Comparison of ENCODE assay signal across 8 cellular contexts in the genomic region with DNA sequence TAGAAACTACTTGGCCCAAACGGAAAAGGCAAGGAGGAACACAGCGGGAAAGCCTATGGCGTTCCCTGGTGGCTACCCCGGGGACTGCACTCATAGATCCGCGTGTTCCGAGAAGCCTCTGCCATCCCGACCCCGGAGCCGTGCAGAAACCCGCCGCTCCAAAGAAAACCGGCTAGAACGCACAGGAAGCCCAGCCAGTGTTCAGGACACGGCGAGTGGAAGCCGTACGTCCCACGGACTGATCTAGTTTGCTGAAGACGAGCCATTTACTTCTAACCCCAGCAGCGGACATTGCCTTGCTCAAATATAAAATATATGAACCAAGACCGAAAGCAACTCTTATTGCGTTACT.
DNase-seq lines count a peak whose midpoint lies in the region; ATAC-seq, FAIRE-seq and TF ChIP-seq lines count a peak whose summit lies in the region.
"Not testable (repeated sequence)": the region's sequence is repeated elsewhere in the genome, so short reads cannot be mapped to it uniquely, and the experiment has no call there.

No MANE protein-coding gene starts in this region.

- H3K56ac ChIP-seq in mesendoderm (ENCODE audit: low read length): peak overlapping the region; percentile 67

- not testable (repeated sequence) for H3K79me2 ChIP-seq in mesendoderm (ENCODE audit: control insufficient read depth, insufficient read depth, low read length); smooth muscle cell (ENCODE audit: low read depth)

- H3K4me3 ChIP-seq in bronchial epithelial cell (ENCODE audit: low read depth, low read length) (peak overlapping the region; percentile 38), smooth muscle cell (peak overlapping the region; percentile 22), upper lobe of left lung (peak overlapping the region in 3 of 4 donors; percentile 35 to 47 (median 44))
- not testable (repeated sequence) for H3K4me3 ChIP-seq in mesendoderm (ENCODE audit: low read length)

- TF ChIP-seq EP300 in upper lobe of left lung (IDR thresholded peaks at IDR 0.05): not testable (repeated sequence)

- WGBS in mesendoderm (ENCODE audit: extremely low coverage, insufficient coverage, low lambda C conversion rate): no CpG with 5 or more reads among the region's 23 CpGs
- 25% methylated on average over 19 of the region's 23 CpGs for WGBS in smooth muscle cell (ENCODE audit: low lambda C conversion rate)
- 1 to 5% methylated on average over 13 to 17 of the region's 23 CpGs for WGBS in upper lobe of left lung, 2 donors

- not testable (repeated sequence) for H3K23ac ChIP-seq in mesendoderm (ENCODE audit: low read length)

- H3K4ac ChIP-seq in mesendoderm (ENCODE audit: low read depth, low read length): not testable (repeated sequence)

- H3K4me1 ChIP-seq in mesendoderm (ENCODE audit: control insufficient read depth, low read depth, low read length); smooth muscle cell (ENCODE audit: low read depth); upper lobe of left lung: not testable (repeated sequence)

- not testable (repeated sequence) for H3K18ac ChIP-seq in mesendoderm (ENCODE audit: low read length)

- not testable (repeated sequence) for FAIRE-seq in bronchial epithelial cell (lab: Jason Lieb, UNC)

- H2AK5ac ChIP-seq in mesendoderm (ENCODE audit: low read length): not testable (repeated sequence)

- H3K9ac ChIP-seq in mesendoderm (ENCODE audit: low read length); smooth muscle cell (ENCODE audit: low read depth): not testable (repeated sequence)

- H3K36me3 ChIP-seq in bronchial epithelial cell (ENCODE audit: control insufficient read depth, insufficient read depth, low read length); mesendoderm (ENCODE audit: control insufficient read depth, insufficient read depth, low read length); smooth muscle cell (ENCODE audit: low read depth); upper lobe of left lung: not testable (repeated sequence)

- H2BK15ac ChIP-seq in mesendoderm (replicated peaks; ENCODE audit: low read depth): not testable (repeated sequence)

- not testable (repeated sequence) for H2BK120ac ChIP-seq in mesendoderm (ENCODE audit: low read depth, low read length)

- H3K4me2 ChIP-seq in mesendoderm (ENCODE audit: low read length): not testable (repeated sequence)
- peak overlapping the region; percentile 63 for H3K4me2 ChIP-seq in smooth muscle cell

- TF ChIP-seq POLR2A in upper lobe of left lung (IDR thresholded peaks at IDR 0.05): not testable (repeated sequence)

- not testable (repeated sequence) for H3F3A ChIP-seq in smooth muscle cell (ENCODE audit: low read depth)

- H3K27me3 ChIP-seq in bronchial epithelial cell (ENCODE audit: control insufficient read depth, insufficient read depth, low read length); mesendoderm (ENCODE audit: insufficient read depth, low read length, poor library complexity); smooth muscle cell (ENCODE audit: low read depth); upper lobe of left lung: not testable (repeated sequence)

- H2BK5ac ChIP-seq in mesendoderm (ENCODE audit: low read length): not testable (repeated sequence)

- not testable (repeated sequence) for H4K8ac ChIP-seq in mesendoderm (ENCODE audit: low read depth, low read length)

- H3K9me3 ChIP-seq in smooth muscle cell (replicated peaks; ENCODE audit: low read depth); upper lobe of left lung: not testable (repeated sequence)

- not testable (repeated sequence) for H3K79me1 ChIP-seq in mesendoderm (ENCODE audit: low read length)

- not testable (repeated sequence) for ATAC-seq in upper lobe of left lung (ENCODE audit: low FRiP score in 2 of 2)

- not testable (repeated sequence) for H3K27ac ChIP-seq in mesendoderm (ENCODE audit: low read depth, low read length); smooth muscle cell (ENCODE audit: low read depth); upper lobe of left lung

- not testable (repeated sequence) for H4K5ac ChIP-seq in mesendoderm (ENCODE audit: low read length)

- not testable (repeated sequence) for H2AFZ ChIP-seq in smooth muscle cell (ENCODE audit: low read depth)

- H4K20me1 ChIP-seq in smooth muscle cell (ENCODE audit: low read depth): not testable (repeated sequence)

- DNase-seq in EH (ENCODE audit: low read depth): peak; percentile 24
- peak; percentile 42 for DNase-seq in OCI-M1 (lab: John Stamatoyannopoulos, UW)
- DNase-seq in activated CD8-positive, alpha-beta memory T cell treated with anti-CD3 and anti-CD28 coated beads, Interleukin-2, amount 50 U/mL, for 48 hours: peak; percentile 73
- not testable (repeated sequence) for DNase-seq in bronchial epithelial cell (ENCODE audit: low read depth); smooth muscle cell (lab: John Stamatoyannopoulos, UW; ENCODE audit: unreplicated experiment)
- DNase-seq in globus pallidus (ENCODE audit: low spot score): peak; percentile 9
- peak; percentile 10 for DNase-seq in mesendoderm
- peak in 1 of 2 donors; percentile 36 for DNase-seq in upper lobe of left lung

- TF ChIP-seq CTCF in bronchial epithelial cell (IDR thresholded peaks at IDR 0.05; ENCODE audit: insufficient read depth, low read length, severe bottlenecking); smooth muscle cell (IDR thresholded peaks at IDR 0.05; ENCODE audit: borderline replicate concordance, insufficient read depth, poor library complexity, severe bottlenecking): not testable (repeated sequence)
- peak in 1 of 6 experiments; percentile 13 for TF ChIP-seq CTCF in upper lobe of left lung (IDR thresholded peaks at IDR 0.05)
